Comparison of ENCODE assay signal across 3 cellular contexts in genomic region chr1:179929955-179930798, GRCh38.
A peak's percentile ranks its signal among the peaks of the same experiment; 100 is the strongest.
TF ChIP-seq lines count a peak whose summit lies in the region.

No MANE protein-coding gene starts in this region.

TF ChIP-seq in SK-N-SH treated with all-trans-retinoic acid at 6 μM for 48 hours, 23 proteins besides CTCF, POLR2A, EP300 and RAD21:
- no peak for TF ChIP-seq ZFP30 (CRISPR knock-in tag; IDR thresholded peaks at IDR 0.05)
- 0 out of 2 replicates have a peak, but pooled peaks have one; percentile 21 for TF ChIP-seq ISL1 (CRISPR knock-in tag; IDR thresholded peaks at IDR 0.05)

TF ChIP-seq in SK-N-SH, 30 proteins besides CTCF, POLR2A, EP300 and RAD21:
- no peak for TF ChIP-seq CHD2 (IDR thresholded peaks at IDR 0.05; ENCODE audit: low read length, partially characterized antibody)
- TF ChIP-seq ELF1 (IDR thresholded peaks at IDR 0.05), result no peak
- no peak for TF ChIP-seq RXRA (IDR thresholded peaks at IDR 0.05; ENCODE audit: borderline replicate concordance, low read depth)
- TF ChIP-seq, protein P1, sequence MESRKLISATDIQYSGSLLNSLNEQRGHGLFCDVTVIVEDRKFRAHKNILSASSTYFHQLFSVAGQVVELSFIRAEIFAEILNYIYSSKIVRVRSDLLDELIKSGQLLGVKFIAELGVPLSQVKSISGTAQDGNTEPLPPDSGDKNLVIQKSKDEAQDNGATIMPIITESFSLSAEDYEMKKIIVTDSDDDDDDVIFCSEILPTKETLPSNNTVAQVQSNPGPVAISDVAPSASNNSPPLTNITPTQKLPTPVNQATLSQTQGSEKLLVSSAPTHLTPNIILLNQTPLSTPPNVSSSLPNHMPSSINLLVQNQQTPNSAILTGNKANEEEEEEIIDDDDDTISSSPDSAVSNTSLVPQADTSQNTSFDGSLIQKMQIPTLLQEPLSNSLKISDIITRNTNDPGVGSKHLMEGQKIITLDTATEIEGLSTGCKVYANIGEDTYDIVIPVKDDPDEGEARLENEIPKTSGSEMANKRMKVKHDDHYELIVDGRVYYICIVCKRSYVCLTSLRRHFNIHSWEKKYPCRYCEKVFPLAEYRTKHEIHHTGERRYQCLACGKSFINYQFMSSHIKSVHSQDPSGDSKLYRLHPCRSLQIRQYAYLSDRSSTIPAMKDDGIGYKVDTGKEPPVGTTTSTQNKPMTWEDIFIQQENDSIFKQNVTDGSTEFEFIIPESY (IDR thresholded peaks at IDR 0.05; ENCODE audit: borderline replicate concordance, low read depth), result no peak
- no peak for TF ChIP-seq FOXJ3 (CRISPR knock-in tag; IDR thresholded peaks at IDR 0.05)
TF ChIP-seq in SK-N-SH: peak in this region for 0.

TF ChIP-seq in HepG2, 621 proteins besides CTCF, POLR2A, EP300 and RAD21:
- TF ChIP-seq HNF4A (CRISPR knock-in tag; IDR thresholded peaks at IDR 0.05) (peak; percentile 21; the same call in 1 of the 2 replicates), ETV6 (CRISPR knock-in tag; conservative IDR thresholded peaks at IDR 0.05) (no peak), NR2F6 (IDR thresholded peaks at IDR 0.05) (peak; percentile 37), NR2F6 (CRISPR knock-in tag; IDR thresholded peaks at IDR 0.05) (no peak)
